8 cellular contexts compared by ENCODE assay signal in genomic region chr19:48637948-48638830, GRCh38.
DNase-seq lines count a peak whose midpoint lies in the region; ATAC-seq and TF ChIP-seq lines count a peak whose summit lies in the region.

No MANE protein-coding gene starts in this region.

- H3K9me3 Mint-ChIP-seq in memory B cell = peaks cover 3% of the 10 kb centered on the region

- no peaks in the 10 kb centered on the region for H3K9me3 ChIP-seq in BLaER1
- no peaks in the 10 kb centered on the region for H3K9me3 ChIP-seq in effector memory CD4-positive, alpha-beta T cell (ENCODE audit: control insufficient read depth, low read length)

- H3K36me3 Mint-ChIP-seq in memory B cell = peaks cover 15% of the 10 kb centered on the region

- peaks cover 7% of the 10 kb centered on the region; the same call in 1 of the 2 replicates for H4K20me1 ChIP-seq in BLaER1

- H3K27ac ChIP-seq in BLaER1 (peak overlapping the region; percentile 97), HL-60 (replicated peaks) (peak overlapping the region; percentile 96)
- H3K27ac ChIP-seq in effector memory CD4-positive, alpha-beta T cell (ENCODE audit: insufficient read depth, low read length, poor library complexity, severe bottlenecking) = peak overlapping the region; percentile 88

- peak overlapping the region; percentile 91 for H3K9ac ChIP-seq in BLaER1

- peak overlapping the region; percentile 85 for H3K4me2 ChIP-seq in BLaER1

- ATAC-seq in GM19324 (IDR thresholded peaks at IDR 0.05; ENCODE audit: low FRiP score, unreplicated experiment) (peak; percentile 11), memory B cell (ENCODE audit: low read depth) (peak; percentile 31)

- H3K27ac Mint-ChIP-seq in memory B cell = peak overlapping the region; percentile 96

- H3K4me1 Mint-ChIP-seq in memory B cell = peaks cover 44% of the 10 kb centered on the region

- DNase-seq in HL-60 (ENCODE audit: low read depth in 1 of 2, low spot score in 1 of 2) = peak; percentile 88 to 99
- DNase-seq in NCI-H82 treated with DMSO at 0.1 percent for 48 hours (lab: John Stamatoyannopoulos, UW; ENCODE audit: unreplicated experiment) = peak; percentile 94
- peak; percentile 87 for DNase-seq in activated CD8-positive, alpha-beta memory T cell treated with anti-CD3 and anti-CD28 coated beads for 24 hours
- DNase-seq in effector memory CD4-positive, alpha-beta T cell = peak; percentile 78 to 85 (median 80)
- peak; percentile 58 to 81 for DNase-seq in memory B cell (ENCODE audit: low spot score in 2 of 2)
- peak; percentile 66 for DNase-seq in stimulated activated CD8-positive, alpha-beta memory T cell treated with anti-CD3 and anti-CD28 coated beads, Interleukin-12 subunit alpha, Interleukin-12 subunit beta, amount 100 ng/mL, for 4 hours (ENCODE audit: low read depth)

- H3K27me3 Mint-ChIP-seq in memory B cell = no peaks in the 10 kb centered on the region

- peaks cover 39% of the 10 kb centered on the region for H3K4me1 ChIP-seq in BLaER1
- peaks cover 21% of the 10 kb centered on the region for H3K4me1 ChIP-seq in effector memory CD4-positive, alpha-beta T cell (ENCODE audit: control insufficient read depth, insufficient read depth, low read length, poor library complexity, severe bottlenecking)

- H3K27me3 ChIP-seq in BLaER1 (no peaks in the 10 kb centered on the region), HL-60 (ENCODE audit: insufficient read depth, poor library complexity, severe bottlenecking) (no peaks in the 10 kb centered on the region)
- H3K27me3 ChIP-seq in effector memory CD4-positive, alpha-beta T cell (replicated peaks; ENCODE audit: control insufficient read depth, insufficient read depth, low read length, poor library complexity, severe bottlenecking) = no peaks in the 10 kb centered on the region

- no peak for TF ChIP-seq CTCF in HL-60 (IDR thresholded peaks at IDR 0.05; ENCODE audit: insufficient read depth, low read length)

- H3K4me3 Mint-ChIP-seq in memory B cell = peak overlapping the region; percentile 96

- H3K36me3 ChIP-seq in BLaER1 = peaks cover 3% of the 10 kb centered on the region; the same call in 1 of the 2 replicates
- H3K36me3 ChIP-seq in effector memory CD4-positive, alpha-beta T cell (ENCODE audit: control insufficient read depth, insufficient read depth, low read length) = peaks cover 4% of the 10 kb centered on the region

- peak overlapping the region; percentile 67 for H3K4me3 ChIP-seq in BLaER1
- H3K4me3 ChIP-seq in HL-60 (replicated peaks; ENCODE audit: insufficient read depth, low read length) = peak overlapping the region; percentile 87
- peak overlapping the region; percentile 28 for H3K4me3 ChIP-seq in effector memory CD4-positive, alpha-beta T cell (ENCODE audit: insufficient read depth, low read depth, low read length, poor library complexity, severe bottlenecking)

Comparison
In these comparisons a context has a peak if more than half of its experiments do, and no peak if none do; other contexts are left out.
1. Peak in every context shown above with its lines: DNase-seq, ATAC-seq, H3K4me3 ChIP-seq and H3K27ac ChIP-seq.
2. H3K4me3 ChIP-seq: peak in every context shown above with its lines; median percentile 87 in HL-60; 67 in BLaER1; 28 in effector memory CD4-positive, alpha-beta T cell.